In the genomic region with DNA sequence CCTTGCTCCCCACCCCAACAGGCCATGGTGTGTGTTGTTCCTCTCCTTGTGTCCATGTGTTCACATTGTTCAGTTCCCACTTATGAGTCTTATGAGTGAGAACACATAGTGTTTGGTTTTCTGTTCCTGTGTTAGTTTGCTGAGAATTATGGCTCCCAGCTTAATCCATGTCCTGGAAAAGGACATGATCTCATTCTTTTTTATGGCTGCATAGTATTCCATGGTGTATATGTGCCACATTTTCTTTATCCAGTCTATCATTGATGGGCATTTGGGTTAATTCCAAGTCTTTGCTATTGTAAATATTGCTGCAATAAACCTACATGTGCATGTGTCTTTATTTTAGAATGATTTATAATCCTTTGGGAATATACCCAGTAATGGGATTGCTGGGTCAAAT, we compare ENCODE assay signal across 5 cellular contexts. TPM values are rescaled to one million over a fixed set of nuclear protein-coding genes. Genes with fewer than 3 reads are reported as not detected.
DNase-seq lines count a peak whose midpoint lies in the region; ATAC-seq and TF ChIP-seq lines count a peak whose summit lies in the region.
"Not testable (repeated sequence)": the region's sequence is repeated elsewhere in the genome, so short reads cannot be mapped to it uniquely, and the experiment has no call there.
"Had no signal": no experiment of that assay in that cellular context is flagged by ENCODE, and none has a peak within 500 bp of the region (broad histone marks: within the 10 kb centered on the region; RNA-seq: fewer than 3 reads in every experiment).

No MANE protein-coding gene starts in this region.

- CTCF ChIA-PET in HEK293 (lab: Yijun Ruan, JAX) = not testable (repeated sequence)

- TF ChIP-seq CTCF in HEK293 (tag by site-specific recombination; IDR thresholded peaks at IDR 0.05); RWPE2 (IDR thresholded peaks at IDR 0.05; ENCODE audit: poor library complexity, severe bottlenecking); esophagus muscularis mucosa (IDR thresholded peaks at IDR 0.05): not testable (repeated sequence)

- intact Hi-C loops in esophagus muscularis mucosa (cut with DNase I) = not testable (repeated sequence)

- H3K27ac ChIP-seq in HEK293 (ENCODE audit: extremely low read depth, low read depth, low read length); esophagus muscularis mucosa (replicated peaks in 1 of 4): not testable (repeated sequence)
- H3K27ac ChIP-seq in RWPE2 (ENCODE audit: poor library complexity, severe bottlenecking) = peak overlapping the region; percentile 35

- not testable (repeated sequence) for H3K36me3 ChIP-seq in HEK293 (ENCODE audit: control insufficient read depth in 2 of 2, insufficient read depth in 1 of 2, low read length in 2 of 2); RWPE2 (ENCODE audit: low read depth); esophagus muscularis mucosa

- POLR2A ChIA-PET in HEK293 (lab: Yijun Ruan, JAX) = not testable (repeated sequence)

- not testable (repeated sequence) for ATAC-seq in RWPE2 (ENCODE audit: low read depth)

- H3K9me3 ChIP-seq in HEK293 (ENCODE audit: control insufficient read depth, insufficient read depth, low read depth, low read length); RWPE2 (ENCODE audit: severe bottlenecking); esophagus muscularis mucosa: not testable (repeated sequence)

- not testable (repeated sequence) for H3K4me3 ChIP-seq in HEK293 (ENCODE audit: low read depth, low read length); RWPE2 (ENCODE audit: severe bottlenecking); esophagus muscularis mucosa

- not testable (repeated sequence) for TF ChIP-seq EP300 in esophagus muscularis mucosa (IDR thresholded peaks at IDR 0.05)

- H3K27me3 ChIP-seq in RWPE2 (ENCODE audit: insufficient read depth, poor library complexity, severe bottlenecking) = not testable (repeated sequence)
- H3K27me3 ChIP-seq in esophagus muscularis mucosa = peaks cover 0 to 24% (median 0%) of the 10 kb centered on the region in 4 donors

- H3K4me1 ChIP-seq in HEK293 (ENCODE audit: control insufficient read depth, insufficient read depth, low read length); esophagus muscularis mucosa: not testable (repeated sequence)
- H3K4me1 ChIP-seq in RWPE2 (ENCODE audit: insufficient read depth, poor library complexity, severe bottlenecking) = peaks cover 19% of the 10 kb centered on the region

- not testable (repeated sequence) for DNase-seq in RWPE2 (ENCODE audit: low spot score)
- peak; percentile 21 for DNase-seq in esophagus muscularis mucosa (ENCODE audit: extremely low spot score)

- TF ChIP-seq POLR2A in esophagus muscularis mucosa (IDR thresholded peaks at IDR 0.05; ENCODE audit: low read depth) = not testable (repeated sequence)

TF ChIP-seq in HEK293, 187 proteins besides CTCF, POLR2A, EP300 and RAD21:
- peak; percentile 96 for TF ChIP-seq ZNF146 (tag by site-specific recombination; IDR thresholded peaks at IDR 0.05)

RNA-seq across cellular contexts. Expression of gene TSHZ2, which starts 5.6 kb away (rescaled TPM):
- total RNA-seq in esophagus muscularis mucosa = 10 to 100 TPM; 10.3 to 15.0 (median 12.9) TPM
- total RNA-seq: A172, Calu3 had no signal
